Comparison of ENCODE assay signal across 21 cellular contexts in the genomic region with DNA sequence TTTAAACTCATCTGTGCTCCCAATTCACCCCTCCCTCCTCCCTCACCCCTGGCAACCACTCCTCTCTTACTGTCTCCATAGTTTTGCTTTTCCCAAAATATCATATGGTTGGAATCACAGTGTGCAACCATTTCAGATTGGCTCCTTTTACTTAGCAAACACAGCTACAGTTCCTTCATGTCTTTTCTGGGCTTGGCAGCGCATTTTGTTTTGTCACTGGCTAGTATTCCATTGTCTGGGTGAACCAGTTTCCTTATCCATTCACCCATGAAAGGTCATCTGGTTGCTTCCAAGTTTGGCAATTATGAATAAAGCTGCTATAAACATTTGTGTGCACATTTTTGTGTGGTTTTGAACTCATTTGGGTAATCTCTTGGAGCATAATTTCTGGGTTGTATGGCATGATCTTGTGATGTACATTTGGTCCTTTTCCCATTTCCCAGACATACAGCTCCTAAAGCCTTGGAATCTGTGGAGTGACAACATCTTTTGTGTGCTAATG. TPM values are rescaled to one million over a fixed set of nuclear protein-coding genes. Genes with fewer than 3 reads are reported as not detected.
DNase-seq lines count a peak whose midpoint lies in the region; ATAC-seq, FAIRE-seq and TF ChIP-seq lines count a peak whose summit lies in the region.
"Had no signal": no experiment of that assay in that cellular context is flagged by ENCODE, and none has a peak within 500 bp of the region (broad histone marks: within the 10 kb centered on the region; RNA-seq: fewer than 3 reads in every experiment).

No MANE protein-coding gene starts in this region.

- H3K27me3 Mint-ChIP-seq in astrocyte (ENCODE audit: low read depth, unreplicated experiment): peaks cover 13% of the 10 kb centered on the region

- H2BK12ac ChIP-seq in trophoblast cell (ENCODE audit: low read length): no peak overlapping the region

- no peak overlapping the region for H3K4me2 ChIP-seq in astrocyte (ENCODE audit: low read length)
- no peak overlapping the region for H3K4me2 ChIP-seq in trophoblast cell (ENCODE audit: low read length)

- TF ChIP-seq CTCF in astrocyte (IDR thresholded peaks at IDR 0.05; ENCODE audit: insufficient read depth, low read depth, low read length): no peak

- H2AFZ ChIP-seq in astrocyte (ENCODE audit: low read depth, low read length) (no peak overlapping the region), trophoblast cell (ENCODE audit: insufficient read depth, low read length, poor library complexity) (no peak overlapping the region)

- H3K36me3 ChIP-seq in astrocyte (ENCODE audit: insufficient read depth, low read length) (no peaks in the 10 kb centered on the region), trophoblast cell (ENCODE audit: control insufficient read depth in 1 of 2, insufficient read depth in 2 of 2, low read length in 2 of 2) (no peaks in the 10 kb centered on the region)
- H3K36me3 ChIP-seq: vagina had no signal

- H3K79me2 ChIP-seq in astrocyte (ENCODE audit: insufficient read depth, low read length): no peaks in the 10 kb centered on the region
- no peaks in the 10 kb centered on the region for H3K79me2 ChIP-seq in trophoblast cell (ENCODE audit: control insufficient read depth, insufficient read depth, low read length, poor library complexity)

- intact Hi-C loops in sciatic nerve (cut with DNase I): no loop called here

- H3K27ac ChIP-seq in astrocyte (ENCODE audit: low read depth, low read length) (no peak overlapping the region), trophoblast cell (ENCODE audit: low read depth, low read length) (no peak overlapping the region)
- H3K27ac ChIP-seq: vagina had no signal

- no peak overlapping the region for H3K4me3 ChIP-seq in astrocyte (ENCODE audit: insufficient read depth, low read depth, low read length)
- no peak overlapping the region for H3K4me3 ChIP-seq in trophoblast cell (ENCODE audit: low read depth, low read length)
- H3K4me3 ChIP-seq: vagina had no signal

- H3K27ac Mint-ChIP-seq in astrocyte (ENCODE audit: unreplicated experiment): no peak overlapping the region
- H3K27ac Mint-ChIP-seq: HFFc6, memory B cell had no signal

- no peak overlapping the region for H4K12ac ChIP-seq in trophoblast cell (ENCODE audit: low read depth, low read length)

- no peak overlapping the region for H3K4ac ChIP-seq in trophoblast cell (ENCODE audit: low read depth, low read length)

- no peaks in the 10 kb centered on the region for H3K79me1 ChIP-seq in trophoblast cell (ENCODE audit: low read length)

- no peaks in the 10 kb centered on the region for H4K20me1 ChIP-seq in astrocyte (ENCODE audit: insufficient read depth, low read length)

- H3K27me3 ChIP-seq in astrocyte (ENCODE audit: insufficient read depth, low read length) (no peaks in the 10 kb centered on the region), trophoblast cell (ENCODE audit: insufficient read depth, low read length) (no peaks in the 10 kb centered on the region)
- H3K27me3 ChIP-seq: vagina had no signal

- no peak overlapping the region for H3K9ac ChIP-seq in astrocyte (ENCODE audit: low read length)
- H3K9ac ChIP-seq in trophoblast cell (ENCODE audit: low read length): no peak overlapping the region

- peaks cover 10% of the 10 kb centered on the region for H3K4me1 Mint-ChIP-seq in astrocyte (ENCODE audit: low read depth, unreplicated experiment)
- H3K4me1 Mint-ChIP-seq: memory B cell had no signal

- DNase-seq in GM03348 (ENCODE audit: low spot score) (peak; percentile 58), astrocyte (ENCODE audit: low read depth) (peak; percentile 76), fibroblast of peridontal ligament (ENCODE audit: extremely low read depth) (peak; percentile 100), sciatic nerve (ENCODE audit: low spot score) (no peak), NCI-H1436 (lab: John Stamatoyannopoulos, UW) (no peak), NCI-H2081 treated with DMSO at 0.1 percent for 48 hours (lab: John Stamatoyannopoulos, UW) (no peak), mesenteric fat pad (ENCODE audit: low spot score) (no peak), trophoblast cell (no peak)
- DNase-seq: activated CD4-positive, CD25-positive, alpha-beta regulatory T cell; activated CD8-positive, alpha-beta memory T cell treated with anti-CD3 and anti-CD28 coated beads for 24 hours; cerebellar nuclear complex; EL; glutamatergic neuron; HFFc6; MM.1S; NCI-H2029 treated with DMSO at 0.1 percent for 48 hours; stimulated activated naive CD4-positive, alpha-beta T cell treated with Interleukin-2 at 50 U/mL for 16 hours had no signal

- H3K4me1 ChIP-seq in astrocyte (ENCODE audit: insufficient read depth, low read length) (no peaks in the 10 kb centered on the region), trophoblast cell (ENCODE audit: control insufficient read depth in 1 of 2, insufficient read depth in 2 of 2, low read length in 2 of 2) (no peaks in the 10 kb centered on the region)

- no peak overlapping the region for H2BK120ac ChIP-seq in trophoblast cell (ENCODE audit: insufficient read depth, low read length, poor library complexity)

- no peak for FAIRE-seq in astrocyte (lab: Jason Lieb, UNC)

- no peaks in the 10 kb centered on the region for H3K9me3 Mint-ChIP-seq in astrocyte (ENCODE audit: unreplicated experiment)
- H3K9me3 Mint-ChIP-seq: memory B cell had no signal

- H4K91ac ChIP-seq in trophoblast cell (ENCODE audit: low read depth, low read length): no peak overlapping the region

- H2BK5ac ChIP-seq in trophoblast cell (ENCODE audit: low read depth, low read length, poor library complexity): no peak overlapping the region

- no CpG with 5 or more reads among the region's 1 CpG for WGBS in trophoblast cell (ENCODE audit: extremely low coverage, insufficient coverage, insufficient read length)

- H3K9me3 ChIP-seq in astrocyte (ENCODE audit: insufficient read depth, low read depth, low read length) (no peaks in the 10 kb centered on the region), trophoblast cell (ENCODE audit: insufficient read depth, low read depth, low read length) (peaks cover 2% of the 10 kb centered on the region)
- H3K9me3 ChIP-seq: vagina had no signal

- H4K8ac ChIP-seq in trophoblast cell (ENCODE audit: low read depth, low read length): no peak overlapping the region

- no peak overlapping the region for H3K4me3 Mint-ChIP-seq in astrocyte (ENCODE audit: unreplicated experiment)
- H3K4me3 Mint-ChIP-seq: HFFc6, memory B cell, nephron had no signal

- H3K14ac ChIP-seq in trophoblast cell (ENCODE audit: low read length): no peak overlapping the region

- H3K18ac ChIP-seq in trophoblast cell (ENCODE audit: low read length): no peak overlapping the region

- no peak overlapping the region for H2AK5ac ChIP-seq in trophoblast cell (ENCODE audit: low read length)

- H3K36me3 Mint-ChIP-seq in astrocyte (ENCODE audit: low read depth, unreplicated experiment): peaks cover 8% of the 10 kb centered on the region
- H3K36me3 Mint-ChIP-seq: memory B cell had no signal

- ATAC-seq in sciatic nerve: peak; percentile 76

- no peak overlapping the region for H3K23ac ChIP-seq in trophoblast cell (ENCODE audit: low read length)

RNA-seq across cellular contexts. Expression of gene GAS6, which starts 23.9 kb away (rescaled TPM):
- total RNA-seq in astrocyte: 252 and 287 TPM in 2 replicates
- total RNA-seq in sciatic nerve: 302 TPM
- 88.6 TPM for total RNA-seq in mesenteric fat pad
- polyA plus RNA-seq in trophoblast cell (2013): 15.7 and 17.6 TPM in 2 replicates
- total RNA-seq: OCI-LY7 had no signal

Comparison
In these comparisons a context has a peak if more than half of its experiments do, and no peak if none do; other contexts are left out.
1. DNase-seq: peak in GM03348 (single experiment), astrocyte (single experiment) and fibroblast of peridontal ligament (single experiment); none in sciatic nerve (single experiment), NCI-H1436 (single experiment), NCI-H2081 treated with DMSO at 0.1 percent for 48 hours (single experiment), mesenteric fat pad (single experiment) and trophoblast cell (0 of 2).